Comparison of ENCODE assay signal across 13 cellular contexts in the genomic region with DNA sequence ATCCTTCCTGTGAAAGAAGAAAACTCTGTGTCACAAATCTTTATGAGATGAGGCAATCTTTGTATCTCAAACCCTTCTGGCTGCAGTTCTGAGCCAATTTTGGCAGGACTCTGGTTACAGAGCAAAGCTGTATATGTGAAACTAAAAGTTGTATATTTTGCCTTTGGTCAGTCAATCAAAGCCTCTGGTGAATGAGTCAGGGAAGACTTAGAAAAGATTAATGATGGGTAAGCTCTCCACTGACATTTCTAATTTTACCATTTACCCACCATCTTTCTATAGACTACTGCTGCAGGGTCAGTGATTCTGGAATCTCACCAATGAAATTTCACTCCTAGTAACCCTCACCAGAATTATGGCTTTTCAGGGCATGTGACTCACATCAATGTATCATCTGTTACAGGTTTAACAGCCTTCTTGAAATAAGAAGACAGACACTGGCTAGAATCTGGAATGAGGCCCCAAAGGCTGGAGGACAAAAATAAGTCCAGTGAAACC. TPM values are rescaled to one million over a fixed set of nuclear protein-coding genes. Genes with fewer than 3 reads are reported as not detected.
DNase-seq lines count a peak whose midpoint lies in the region; ATAC-seq, FAIRE-seq and TF ChIP-seq lines count a peak whose summit lies in the region.
"Had no signal": no experiment of that assay in that cellular context is flagged by ENCODE, and none has a peak within 500 bp of the region (broad histone marks: within the 10 kb centered on the region; RNA-seq: fewer than 3 reads in every experiment).

No MANE protein-coding gene starts in this region.

- H3K36me3 ChIP-seq in bronchial epithelial cell (ENCODE audit: control insufficient read depth, insufficient read depth, low read length), result no peaks in the 10 kb centered on the region

- FAIRE-seq in bronchial epithelial cell (lab: Jason Lieb, UNC), result no peak
- FAIRE-seq: H54 had no signal

- peak; percentile 84 for DNase-seq in A172 (ENCODE audit: low spot score)
- peak; percentile 59 for DNase-seq in LHCN-M2 (ENCODE audit: low read depth)
- peak; percentile 54 for DNase-seq in bronchial epithelial cell (ENCODE audit: low read depth)
- no peak for DNase-seq in left lobe of liver (ENCODE audit: low spot score)
- DNase-seq in NCI-H2081 (lab: John Stamatoyannopoulos, UW), result no peak
- no peak for DNase-seq in UCSD-AML1 (lab: John Stamatoyannopoulos, UW; ENCODE audit: unreplicated experiment)
- DNase-seq: AML-193; cortex of kidney; SHP77 treated with DMSO at 0.1 percent for 48 hours; stimulated activated CD4-positive, alpha-beta T cell treated with anti-CD3 and anti-CD28 coated beads, Interleukin-15, amount 100 ng/mL, for 24 hours had no signal

- ATAC-seq in left lobe of liver (peak; percentile 25), HG02852 (IDR thresholded peaks at IDR 0.05; ENCODE audit: unreplicated experiment) (no peak), GM18867 (IDR thresholded peaks at IDR 0.05; ENCODE audit: unreplicated experiment) (no peak)

- no peak for TF ChIP-seq CTCF in bronchial epithelial cell (IDR thresholded peaks at IDR 0.05; ENCODE audit: insufficient read depth, low read length, severe bottlenecking)

- H3K27me3 ChIP-seq in bronchial epithelial cell (ENCODE audit: control insufficient read depth, insufficient read depth, low read length), result no peaks in the 10 kb centered on the region

- no peak overlapping the region for H3K4me3 ChIP-seq in bronchial epithelial cell (ENCODE audit: low read depth, low read length)

RNA-seq across cellular contexts. Expression of a gene that starts 43.3 kb away (rescaled TPM):
- 4.6 and 5.8 TPM in 2 replicates for total RNA-seq in A172 (2014; rRNA removed; shearing (Covaris generic))
- total RNA-seq in LHCN-M2 (2014; rRNA removed), result 6.6 and 7.2 TPM in 2 replicates
- 4.4 TPM for polyA plus RNA-seq in LHCN-M2 (2012)
- 3.7 and 5.1 TPM in 2 replicates for total RNA-seq in bronchial epithelial cell
- total RNA-seq in left lobe of liver, result 7.8 TPM

RNA-seq across cellular contexts. Expression of a gene that starts 43.6 kb away (rescaled TPM):
- 4.8 and 5.2 TPM in 2 replicates for total RNA-seq in A172 (2014; rRNA removed; shearing (Covaris generic))
- total RNA-seq in LHCN-M2 (2014; rRNA removed), result 7.2 and 7.6 TPM in 2 replicates
- polyA plus RNA-seq in LHCN-M2 (2012), result 8.0 TPM
- 3.7 and 5.6 TPM in 2 replicates for total RNA-seq in bronchial epithelial cell
- total RNA-seq in left lobe of liver, result 12.5 TPM

Comparison
In these comparisons a context has a peak if more than half of its experiments do, and no peak if none do; other contexts are left out.
1. DNase-seq: peak in A172 (single experiment), LHCN-M2 (single experiment) and bronchial epithelial cell (single experiment); none in left lobe of liver (single experiment), NCI-H2081 (0 of 2) and UCSD-AML1 (single experiment).